In the genomic region with DNA sequence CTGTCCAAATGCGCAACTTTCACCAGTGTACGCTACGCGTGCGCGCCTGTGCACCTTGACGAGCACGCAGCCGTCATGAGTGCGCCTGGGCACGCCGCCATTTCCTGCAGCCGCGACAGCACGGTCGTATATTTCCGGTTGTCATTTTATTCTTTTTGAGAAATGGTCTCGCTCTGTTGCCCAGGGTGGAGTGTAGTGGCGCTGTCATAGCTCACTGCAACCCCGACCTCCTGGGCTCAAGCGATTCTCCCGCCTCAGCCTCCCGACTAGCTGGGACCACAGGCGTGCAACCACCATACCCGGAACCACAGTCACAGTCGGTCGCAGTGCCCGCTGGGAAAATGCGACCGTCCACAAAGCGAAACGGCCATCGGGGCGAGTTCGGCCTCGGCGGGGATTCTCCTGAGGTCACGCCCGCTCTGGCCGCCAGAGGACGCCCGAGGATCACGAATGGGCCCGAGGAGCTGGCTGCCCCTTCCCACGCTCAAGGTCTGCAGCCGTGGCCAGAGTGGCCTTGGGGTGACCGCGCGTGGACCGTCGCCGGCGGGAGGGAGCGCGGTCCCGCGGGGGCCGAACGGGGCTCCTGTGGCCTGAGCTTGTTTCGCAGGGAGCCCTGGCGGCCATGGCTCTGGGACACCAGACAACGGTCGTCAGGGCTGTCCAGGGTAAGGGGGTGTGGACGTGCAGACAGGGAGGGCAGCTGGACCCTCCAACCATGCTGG, we compare ENCODE assay signal across 1 cellular context.
A peak's percentile ranks its signal among the peaks of the same experiment; 100 is the strongest.
TF ChIP-seq lines count a peak whose summit lies in the region.

No MANE protein-coding gene starts in this region.

TF ChIP-seq in K562, 482 proteins besides CTCF, POLR2A, EP300 and RAD21 (continued from another document and continues in another):
- TF ChIP-seq YY1 (IDR thresholded peaks at IDR 0.05; ENCODE audit: borderline replicate concordance in 1 of 3, control insufficient read depth in 1 of 3, extremely low read depth in 1 of 3, insufficient read depth in 3 of 3, insufficient read length in 1 of 3, insufficient replicate concordance in 2 of 3, low read depth in 1 of 3, low read length in 2 of 3), result peak in 1 of 3 experiments; percentile 28
- TF ChIP-seq, protein P1, sequence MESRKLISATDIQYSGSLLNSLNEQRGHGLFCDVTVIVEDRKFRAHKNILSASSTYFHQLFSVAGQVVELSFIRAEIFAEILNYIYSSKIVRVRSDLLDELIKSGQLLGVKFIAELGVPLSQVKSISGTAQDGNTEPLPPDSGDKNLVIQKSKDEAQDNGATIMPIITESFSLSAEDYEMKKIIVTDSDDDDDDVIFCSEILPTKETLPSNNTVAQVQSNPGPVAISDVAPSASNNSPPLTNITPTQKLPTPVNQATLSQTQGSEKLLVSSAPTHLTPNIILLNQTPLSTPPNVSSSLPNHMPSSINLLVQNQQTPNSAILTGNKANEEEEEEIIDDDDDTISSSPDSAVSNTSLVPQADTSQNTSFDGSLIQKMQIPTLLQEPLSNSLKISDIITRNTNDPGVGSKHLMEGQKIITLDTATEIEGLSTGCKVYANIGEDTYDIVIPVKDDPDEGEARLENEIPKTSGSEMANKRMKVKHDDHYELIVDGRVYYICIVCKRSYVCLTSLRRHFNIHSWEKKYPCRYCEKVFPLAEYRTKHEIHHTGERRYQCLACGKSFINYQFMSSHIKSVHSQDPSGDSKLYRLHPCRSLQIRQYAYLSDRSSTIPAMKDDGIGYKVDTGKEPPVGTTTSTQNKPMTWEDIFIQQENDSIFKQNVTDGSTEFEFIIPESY (CRISPR knock-in tag; IDR thresholded peaks at IDR 0.05), result peak; percentile 68; the same call in 1 of the 2 replicates
- TF ChIP-seq CBFB (CRISPR knock-in tag; IDR thresholded peaks at IDR 0.05), result peak; percentile 70; the same call in 1 of the 2 replicates
- TF ChIP-seq ZFPM2 (CRISPR knock-in tag; IDR thresholded peaks at IDR 0.05), result no peak
- TF ChIP-seq EGR1 (conservative IDR thresholded peaks at IDR 0.05), result peak; percentile 50
- no peak for TF ChIP-seq ZFX (CRISPR knock-in tag; IDR thresholded peaks at IDR 0.05)
- TF ChIP-seq HES1 (IDR thresholded peaks at IDR 0.05; ENCODE audit: low read depth), result no peak
- TF ChIP-seq AFF1 (IDR thresholded peaks at IDR 0.05; ENCODE audit: low read depth in 1 of 2, partially characterized antibody in 2 of 2), result no peak
- peak; percentile 76 for TF ChIP-seq ARID2 (IDR thresholded peaks at IDR 0.05)
- peak; percentile 66 for TF ChIP-seq GABPB1 (CRISPR knock-in tag; IDR thresholded peaks at IDR 0.05)
- TF ChIP-seq SAFB (IDR thresholded peaks at IDR 0.05; ENCODE audit: borderline replicate concordance, low read depth, low read length), result peak; percentile 93
- peak; percentile 56 for TF ChIP-seq FIP1L1 (IDR thresholded peaks at IDR 0.05; ENCODE audit: low read depth, low read length, poor library complexity, severe bottlenecking)
- peak; percentile 20 for TF ChIP-seq NFIC (IDR thresholded peaks at IDR 0.05)
- TF ChIP-seq, protein P2, sequence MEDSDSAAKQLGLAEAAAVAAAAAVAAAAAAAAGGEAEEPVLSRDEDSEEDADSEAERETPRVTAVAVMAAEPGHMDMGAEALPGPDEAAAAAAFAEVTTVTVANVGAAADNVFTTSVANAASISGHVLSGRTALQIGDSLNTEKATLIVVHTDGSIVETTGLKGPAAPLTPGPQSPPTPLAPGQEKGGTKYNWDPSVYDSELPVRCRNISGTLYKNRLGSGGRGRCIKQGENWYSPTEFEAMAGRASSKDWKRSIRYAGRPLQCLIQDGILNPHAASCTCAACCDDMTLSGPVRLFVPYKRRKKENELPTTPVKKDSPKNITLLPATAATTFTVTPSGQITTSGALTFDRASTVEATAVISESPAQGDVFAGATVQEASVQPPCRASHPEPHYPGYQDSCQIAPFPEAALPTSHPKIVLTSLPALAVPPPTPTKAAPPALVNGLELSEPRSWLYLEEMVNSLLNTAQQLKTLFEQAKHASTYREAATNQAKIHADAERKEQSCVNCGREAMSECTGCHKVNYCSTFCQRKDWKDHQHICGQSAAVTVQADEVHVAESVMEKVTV (CRISPR knock-in tag; IDR thresholded peaks at IDR 0.05), result peak; percentile 96
- no peak for TF ChIP-seq ZNF134 (CRISPR knock-in tag; conservative IDR thresholded peaks at IDR 0.05)
- peak; percentile 56 for TF ChIP-seq POLR2G (IDR thresholded peaks at IDR 0.05; ENCODE audit: low read depth, low read length)
- 0 out of 2 replicates have a peak, but pooled peaks have one; percentile 12 for TF ChIP-seq MYC (IDR thresholded peaks at IDR 0.05; ENCODE audit: low read depth, low read length)
- no peak for TF ChIP-seq MYC (CRISPR knock-in tag; IDR thresholded peaks at IDR 0.05; ENCODE audit: borderline replicate concordance, low read depth)
- peak; percentile 35; the same call in 1 of the 2 replicates for TF ChIP-seq CTBP1 (IDR thresholded peaks at IDR 0.05; ENCODE audit: borderline replicate concordance)
- TF ChIP-seq, protein P3, sequence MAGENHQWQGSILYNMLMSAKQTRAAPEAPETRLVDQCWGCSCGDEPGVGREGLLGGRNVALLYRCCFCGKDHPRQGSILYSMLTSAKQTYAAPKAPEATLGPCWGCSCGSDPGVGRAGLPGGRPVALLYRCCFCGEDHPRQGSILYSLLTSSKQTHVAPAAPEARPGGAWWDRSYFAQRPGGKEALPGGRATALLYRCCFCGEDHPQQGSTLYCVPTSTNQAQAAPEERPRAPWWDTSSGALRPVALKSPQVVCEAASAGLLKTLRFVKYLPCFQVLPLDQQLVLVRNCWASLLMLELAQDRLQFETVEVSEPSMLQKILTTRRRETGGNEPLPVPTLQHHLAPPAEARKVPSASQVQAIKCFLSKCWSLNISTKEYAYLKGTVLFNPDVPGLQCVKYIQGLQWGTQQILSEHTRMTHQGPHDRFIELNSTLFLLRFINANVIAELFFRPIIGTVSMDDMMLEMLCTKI (IDR thresholded peaks at IDR 0.05; ENCODE audit: partially characterized antibody), result no peak
- 0 out of 2 replicates have a peak, but pooled peaks have one; percentile 34 for TF ChIP-seq CBX1 (IDR thresholded peaks at IDR 0.05; ENCODE audit: low read depth)
- TF ChIP-seq UBTF (IDR thresholded peaks at IDR 0.05; ENCODE audit: borderline replicate concordance in 1 of 2, low read depth in 2 of 2, low read length in 2 of 2), result no peak
- no peak for TF ChIP-seq PRMT5 (CRISPR knock-in tag; IDR thresholded peaks at IDR 0.05)
- peak; percentile 94 for TF ChIP-seq SMC3 (conservative IDR thresholded peaks at IDR 0.05; ENCODE audit: insufficient read depth, low read depth, low read length)
- peak; percentile 51; the same call in 1 of the 2 replicates for TF ChIP-seq CC2D1A (IDR thresholded peaks at IDR 0.05)
- TF ChIP-seq, protein P4, sequence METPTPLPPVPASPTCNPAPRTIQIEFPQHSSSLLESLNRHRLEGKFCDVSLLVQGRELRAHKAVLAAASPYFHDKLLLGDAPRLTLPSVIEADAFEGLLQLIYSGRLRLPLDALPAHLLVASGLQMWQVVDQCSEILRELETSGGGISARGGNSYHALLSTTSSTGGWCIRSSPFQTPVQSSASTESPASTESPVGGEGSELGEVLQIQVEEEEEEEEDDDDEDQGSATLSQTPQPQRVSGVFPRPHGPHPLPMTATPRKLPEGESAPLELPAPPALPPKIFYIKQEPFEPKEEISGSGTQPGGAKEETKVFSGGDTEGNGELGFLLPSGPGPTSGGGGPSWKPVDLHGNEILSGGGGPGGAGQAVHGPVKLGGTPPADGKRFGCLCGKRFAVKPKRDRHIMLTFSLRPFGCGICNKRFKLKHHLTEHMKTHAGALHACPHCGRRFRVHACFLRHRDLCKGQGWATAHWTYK (CRISPR knock-in tag; IDR thresholded peaks at IDR 0.05), result peak; percentile 93
- peak; percentile 25; the same call in 1 of the 2 replicates for TF ChIP-seq DMBX1 (CRISPR knock-in tag; IDR thresholded peaks at IDR 0.05; ENCODE audit: borderline replicate concordance)
- peak; percentile 17 for TF ChIP-seq HMGN3 (IDR thresholded peaks at IDR 0.05; ENCODE audit: borderline replicate concordance, extremely low read depth, insufficient read length, low read depth, low read length)
- TF ChIP-seq TAL1 (IDR thresholded peaks at IDR 0.05), result no peak
- TF ChIP-seq, protein P5, sequence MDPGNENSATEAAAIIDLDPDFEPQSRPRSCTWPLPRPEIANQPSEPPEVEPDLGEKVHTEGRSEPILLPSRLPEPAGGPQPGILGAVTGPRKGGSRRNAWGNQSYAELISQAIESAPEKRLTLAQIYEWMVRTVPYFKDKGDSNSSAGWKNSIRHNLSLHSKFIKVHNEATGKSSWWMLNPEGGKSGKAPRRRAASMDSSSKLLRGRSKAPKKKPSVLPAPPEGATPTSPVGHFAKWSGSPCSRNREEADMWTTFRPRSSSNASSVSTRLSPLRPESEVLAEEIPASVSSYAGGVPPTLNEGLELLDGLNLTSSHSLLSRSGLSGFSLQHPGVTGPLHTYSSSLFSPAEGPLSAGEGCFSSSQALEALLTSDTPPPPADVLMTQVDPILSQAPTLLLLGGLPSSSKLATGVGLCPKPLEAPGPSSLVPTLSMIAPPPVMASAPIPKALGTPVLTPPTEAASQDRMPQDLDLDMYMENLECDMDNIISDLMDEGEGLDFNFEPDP (CRISPR knock-in tag; IDR thresholded peaks at IDR 0.05), result no peak
- peak; percentile 42; the same call in 1 of the 2 replicates for TF ChIP-seq ESRRA (IDR thresholded peaks at IDR 0.05; ENCODE audit: borderline replicate concordance, low read depth)
- TF ChIP-seq PHF20 (IDR thresholded peaks at IDR 0.05; ENCODE audit: partially characterized antibody), result peak; percentile 73
- no peak for TF ChIP-seq JUN (IDR thresholded peaks at IDR 0.05; ENCODE audit: borderline replicate concordance, low read depth, low read length)
- peak; percentile 68; the same call in 1 of the 2 replicates for TF ChIP-seq JUN (CRISPR knock-in tag; IDR thresholded peaks at IDR 0.05; ENCODE audit: borderline replicate concordance)
- no peak for TF ChIP-seq ZFP1 (CRISPR knock-in tag; IDR thresholded peaks at IDR 0.05)
- TF ChIP-seq ZNF655 (CRISPR knock-in tag; IDR thresholded peaks at IDR 0.05), result no peak
- TF ChIP-seq ATF7 (IDR thresholded peaks at IDR 0.05), result peak; percentile 22; the same call in 1 of the 2 replicates
- TF ChIP-seq DACH1 (IDR thresholded peaks at IDR 0.05; ENCODE audit: partially characterized antibody), result no peak
- peak; percentile 41; the same call in 1 of the 2 replicates for TF ChIP-seq ELF1 (tag; IDR thresholded peaks at IDR 0.05)
- TF ChIP-seq ZNF12 (CRISPR knock-in tag; IDR thresholded peaks at IDR 0.05), result 0 out of 2 replicates have a peak, but pooled peaks have one; percentile 25
- peak; percentile 11 for TF ChIP-seq NEUROD1 (IDR thresholded peaks at IDR 0.05; ENCODE audit: borderline replicate concordance, low read depth, low read length, partially characterized antibody)
- TF ChIP-seq NONO (IDR thresholded peaks at IDR 0.05; ENCODE audit: low read depth in 2 of 2, low read length in 1 of 2), result 0 out of 4 replicates have a peak, but pooled peaks of 1 of the 2 experiments have one; percentile 26
- peak; percentile 86 for TF ChIP-seq STAG1 (CRISPR knock-in tag; IDR thresholded peaks at IDR 0.05; ENCODE audit: borderline replicate concordance)
